Comparison of ENCODE assay signal across 13 cellular contexts in the genomic region with DNA sequence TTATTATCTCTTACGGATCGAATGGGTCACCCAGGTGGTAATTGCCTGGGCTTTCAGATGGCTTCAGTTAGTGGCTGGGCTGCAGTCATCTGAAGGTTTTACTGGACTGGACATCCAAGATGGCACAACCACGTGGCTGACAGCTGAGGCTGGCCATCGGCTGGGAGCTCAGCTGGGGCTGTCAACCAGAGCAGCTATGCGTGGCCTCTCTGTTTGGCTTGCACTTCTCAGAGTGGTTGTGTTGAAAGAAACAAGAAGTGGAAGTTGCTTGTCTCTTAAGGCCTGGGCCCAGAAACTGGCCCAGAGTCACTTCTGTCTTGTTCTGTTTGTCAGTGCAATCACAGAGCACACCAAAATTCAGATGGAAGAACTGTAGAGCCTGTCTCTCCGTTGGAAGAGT. TPM values are rescaled to one million over a fixed set of nuclear protein-coding genes. Genes with fewer than 3 reads are reported as not detected.
DNase-seq lines count a peak whose midpoint lies in the region; ATAC-seq and TF ChIP-seq lines count a peak whose summit lies in the region.
"Had no signal": no experiment of that assay in that cellular context is flagged by ENCODE, and none has a peak within 500 bp of the region (broad histone marks: within the 10 kb centered on the region; RNA-seq: fewer than 3 reads in every experiment).

No MANE protein-coding gene starts in this region.

- peaks cover 9% of the 10 kb centered on the region for H3K4me1 ChIP-seq in osteoblast (ENCODE audit: insufficient read depth, low read length)

- no peaks in the 10 kb centered on the region for H4K20me1 ChIP-seq in osteoblast (ENCODE audit: insufficient read depth, low read length)

- no peak overlapping the region for H3K4me3 Mint-ChIP-seq in osteocyte (ENCODE audit: unreplicated experiment)

- no peak for TF ChIP-seq CTCF in GM12865 (IDR thresholded peaks at IDR 0.05; ENCODE audit: insufficient read depth, low read depth, low read length, missing control alignments)
- TF ChIP-seq CTCF in GM20000 (IDR thresholded peaks at IDR 0.05; ENCODE audit: extremely low read depth, missing control alignments) = no peak
- TF ChIP-seq CTCF in osteocyte (IDR thresholded peaks at IDR 0.05) = no peak
- TF ChIP-seq CTCF in osteoblast (IDR thresholded peaks at IDR 0.05; ENCODE audit: extremely low read depth, low read depth, low read length) = no peak

- H3K4me3 ChIP-seq in GM12865 (ENCODE audit: low read depth, low read length) (no peak overlapping the region), osteoblast (ENCODE audit: insufficient read depth, low read length) (no peak overlapping the region)
- H3K4me3 ChIP-seq: adrenal gland, gastrocnemius medialis had no signal

- DNase-seq in GM12865 (ENCODE audit: low read depth) (peak; percentile 75), GM20000 (ENCODE audit: low spot score) (peak; percentile 45), mesenteric fat pad (ENCODE audit: low spot score) (peak; percentile 71), osteocyte (ENCODE audit: extremely low spot score, unreplicated experiment) (no peak), T1000 (lab: John Stamatoyannopoulos, UW) (no peak), osteoblast (ENCODE audit: insufficient read length, low spot score, missing footprints) (no peak), NCI-H1417 (lab: John Stamatoyannopoulos, UW) (no peak)
- DNase-seq: CD4-positive, CD25-positive, alpha-beta regulatory T cell; gastrocnemius medialis; NCI-H2171 treated with DMSO at 0.1 percent for 48 hours; T-helper 2 cell had no signal

- no peak overlapping the region for H3K4me2 ChIP-seq in osteoblast (ENCODE audit: insufficient read depth, low read length)

- no peaks in the 10 kb centered on the region for H3K36me3 ChIP-seq in osteoblast (ENCODE audit: insufficient read depth, low read length)
- H3K36me3 ChIP-seq: adrenal gland, gastrocnemius medialis had no signal

- peak; percentile 37 for ATAC-seq in HG03469 (IDR thresholded peaks at IDR 0.05; ENCODE audit: unreplicated experiment)
- ATAC-seq: gastrocnemius medialis had no signal

- H3K36me3 Mint-ChIP-seq in osteocyte (ENCODE audit: unreplicated experiment) = no peaks in the 10 kb centered on the region
- H3K36me3 Mint-ChIP-seq: CD4-positive, CD25-positive, alpha-beta regulatory T cell had no signal

- no peaks in the 10 kb centered on the region for H3K9me3 ChIP-seq in osteoblast (ENCODE audit: low read depth, low read length)
- H3K9me3 ChIP-seq: adrenal gland, gastrocnemius medialis had no signal

- no peak overlapping the region for H2AFZ ChIP-seq in osteoblast (ENCODE audit: low read length)

- no peak overlapping the region for H3K27ac Mint-ChIP-seq in osteocyte (ENCODE audit: unreplicated experiment)

- no peaks in the 10 kb centered on the region for H3K27me3 Mint-ChIP-seq in osteocyte (ENCODE audit: unreplicated experiment)
- H3K27me3 Mint-ChIP-seq: CD4-positive, CD25-positive, alpha-beta regulatory T cell had no signal

- H3K4me1 Mint-ChIP-seq in osteocyte (ENCODE audit: unreplicated experiment) = peaks cover 9% of the 10 kb centered on the region

- H3K27ac ChIP-seq in osteoblast (ENCODE audit: low read depth, low read length) = no peak overlapping the region
- H3K27ac ChIP-seq: adrenal gland, gastrocnemius medialis had no signal

- no peaks in the 10 kb centered on the region for H3K27me3 ChIP-seq in osteoblast (ENCODE audit: insufficient read depth, low read length)
- H3K27me3 ChIP-seq: adrenal gland, gastrocnemius medialis had no signal

- peaks cover 7% of the 10 kb centered on the region for H3K79me2 ChIP-seq in osteoblast (ENCODE audit: insufficient read depth, low read length)

- no peaks in the 10 kb centered on the region for H3K9me3 Mint-ChIP-seq in osteocyte (ENCODE audit: unreplicated experiment)
- H3K9me3 Mint-ChIP-seq: CD4-positive, CD25-positive, alpha-beta regulatory T cell had no signal

RNA-seq across cellular contexts. Expression of gene GDI2, which starts 5.7 kb away (rescaled TPM):
- total RNA-seq in mesenteric fat pad (179 TPM), osteocyte (229 and 232 TPM in 2 replicates), osteoblast (684 and 730 TPM in 2 replicates)

Comparison
In these comparisons a context has a peak if more than half of its experiments do, and no peak if none do; other contexts are left out.
1. DNase-seq: peak in GM12865 (single experiment), GM20000 (single experiment) and mesenteric fat pad (single experiment); none in osteocyte (single experiment), T1000 (single experiment), osteoblast (single experiment) and NCI-H1417 (0 of 3).